Comparison of ENCODE assay signal across 8 cellular contexts in genomic region chr9:131679261-131680020, GRCh38.
DNase-seq lines count a peak whose midpoint lies in the region; ATAC-seq and TF ChIP-seq lines count a peak whose summit lies in the region.

No MANE protein-coding gene starts in this region.

- H3K9ac ChIP-seq in mesenchymal stem cell (ENCODE audit: low read length), result peak overlapping the region; percentile 87

- WGBS in mesenchymal stem cell, result 97% methylated on average over 11 of the region's 12 CpGs

- no peak overlapping the region for H2AFZ ChIP-seq in mesenchymal stem cell (ENCODE audit: low read depth, low read length)

- peak overlapping the region in 1 of 2 experiments; percentile 65 for H2BK12ac ChIP-seq in mesenchymal stem cell (ENCODE audit: low read length in 2 of 2)

- H3K36me3 ChIP-seq in cardiac muscle cell (no peaks in the 10 kb centered on the region), breast epithelium (no peaks in the 10 kb centered on the region), mesenchymal stem cell (ENCODE audit: control insufficient read depth in 1 of 2, insufficient read depth in 2 of 2, low read depth in 1 of 2, low read length in 2 of 2) (no peaks in the 10 kb centered on the region), upper lobe of right lung (no peaks in the 10 kb centered on the region)

- no peak overlapping the region for H3K23ac ChIP-seq in mesenchymal stem cell (ENCODE audit: low read length in 2 of 2)

- H3K18ac ChIP-seq in mesenchymal stem cell (ENCODE audit: low read depth in 1 of 2, low read length in 2 of 2), result peak overlapping the region in 1 of 2 experiments; percentile 55

- H3K4me3 ChIP-seq in cardiac muscle cell, result no peak overlapping the region
- H3K4me3 ChIP-seq in breast epithelium, result no peak overlapping the region
- H3K4me3 ChIP-seq in mesenchymal stem cell (ENCODE audit: insufficient read depth in 1 of 2, low read depth in 1 of 2, low read length in 2 of 2), result peak overlapping the region in 1 of 2 experiments; percentile 12
- H3K4me3 ChIP-seq in upper lobe of right lung, result no peak overlapping the region

- peaks cover 31% of the 10 kb centered on the region for H3K79me1 ChIP-seq in mesenchymal stem cell (replicated peaks; ENCODE audit: low read length, poor library complexity, severe bottlenecking)

- H2BK5ac ChIP-seq in mesenchymal stem cell (ENCODE audit: low read depth, low read length, poor library complexity, severe bottlenecking), result no peak overlapping the region

- peak overlapping the region in 1 of 2 experiments; percentile 32 for H3K4ac ChIP-seq in mesenchymal stem cell (ENCODE audit: low read depth in 1 of 2, low read length in 2 of 2)

- no peak overlapping the region for H2BK120ac ChIP-seq in mesenchymal stem cell (ENCODE audit: low read depth, low read length)

- H3K9me3 ChIP-seq in cardiac muscle cell (ENCODE audit: low read depth) (no peaks in the 10 kb centered on the region), breast epithelium (no peaks in the 10 kb centered on the region), mesenchymal stem cell (ENCODE audit: control insufficient read depth, low read length) (no peaks in the 10 kb centered on the region), upper lobe of right lung (no peaks in the 10 kb centered on the region)

- H4K91ac ChIP-seq in mesenchymal stem cell (ENCODE audit: low read length), result no peak overlapping the region

- no peak overlapping the region for H3K4me2 ChIP-seq in mesenchymal stem cell (ENCODE audit: low read length, poor library complexity, severe bottlenecking)

- no peak overlapping the region for H4K8ac ChIP-seq in mesenchymal stem cell (ENCODE audit: low read length)

- no peak for TF ChIP-seq POLR2A in breast epithelium (IDR thresholded peaks at IDR 0.05)

- ATAC-seq in left ventricle myocardium superior (no peak), upper lobe of right lung (no peak)
- ATAC-seq in activated CD4-positive, CD25-positive, alpha-beta regulatory T cell treated with anti-CD3 and anti-CD28 coated beads, Interleukin-2, amount 50 U/mL, for 24 hours, result no peak

- peaks cover 38% of the 10 kb centered on the region for H3K4me1 ChIP-seq in cardiac muscle cell (ENCODE audit: low read depth)
- peaks cover 16 to 35% of the 10 kb centered on the region in 2 donors for H3K4me1 ChIP-seq in breast epithelium
- H3K4me1 ChIP-seq in mesenchymal stem cell (ENCODE audit: control insufficient read depth, insufficient read depth, low read depth, low read length), result peaks cover 35% of the 10 kb centered on the region
- H3K4me1 ChIP-seq in upper lobe of right lung, result peaks cover 61% of the 10 kb centered on the region

- H3K27me3 ChIP-seq in cardiac muscle cell (no peaks in the 10 kb centered on the region), breast epithelium (no peaks in the 10 kb centered on the region), mesenchymal stem cell (ENCODE audit: control insufficient read depth in 1 of 2, insufficient read depth in 1 of 2, low read length in 2 of 2) (no peaks in the 10 kb centered on the region), upper lobe of right lung (no peaks in the 10 kb centered on the region)

- H3K27ac ChIP-seq in cardiac muscle cell (peak overlapping the region; percentile 92), breast epithelium (peak overlapping the region; percentile 82 to 86), mesenchymal stem cell (ENCODE audit: low read length, poor library complexity, severe bottlenecking) (peak overlapping the region; percentile 92), upper lobe of right lung (peak overlapping the region; percentile 75)

- H3K14ac ChIP-seq in mesenchymal stem cell (ENCODE audit: low read length in 2 of 2), result peak overlapping the region in 1 of 2 experiments; percentile 83

- no peak for DNase-seq in cardiac muscle cell (ENCODE audit: low read depth in 1 of 2, low spot score in 1 of 2)
- no peak for DNase-seq in left ventricle myocardium superior
- no peak for DNase-seq in breast epithelium (ENCODE audit: low spot score in 2 of 2)
- no peak for DNase-seq in mesenchymal stem cell
- DNase-seq in upper lobe of right lung, result no peak
- DNase-seq in ecto neural progenitor cell (ENCODE audit: low spot score), result no peak
- no peak for DNase-seq in NCI-H1417 treated with DMSO at 0.1 percent for 48 hours (lab: John Stamatoyannopoulos, UW)

- intact Hi-C loops in left ventricle myocardium superior (cut with micrococcal nuclease) (loop anchor here (10.0 kb wide), 1 partner anchor 55 kb away; no protein-coding TSS in a partner anchor), breast epithelium (cut with DNase I; ENCODE audit: low total_unique reads) (no loop called here), upper lobe of right lung (cut with DNase I) (loop anchor here (10.0 kb wide), 1 partner anchor 55 kb away; no protein-coding TSS in a partner anchor)

- peak overlapping the region; percentile 88 for H2AK5ac ChIP-seq in mesenchymal stem cell (ENCODE audit: low read length, severe bottlenecking)

- H2BK15ac ChIP-seq in mesenchymal stem cell (ENCODE audit: low read depth, poor library complexity, severe bottlenecking), result no peak overlapping the region

- TF ChIP-seq CTCF in cardiac muscle cell (IDR thresholded peaks at IDR 0.05; ENCODE audit: low read depth, low read length), result no peak
- no peak for TF ChIP-seq CTCF in breast epithelium (IDR thresholded peaks at IDR 0.05)
- no peak for TF ChIP-seq CTCF in upper lobe of right lung (IDR thresholded peaks at IDR 0.05)
